Comparison of ENCODE assay signal across 8 cellular contexts in the genomic region with DNA sequence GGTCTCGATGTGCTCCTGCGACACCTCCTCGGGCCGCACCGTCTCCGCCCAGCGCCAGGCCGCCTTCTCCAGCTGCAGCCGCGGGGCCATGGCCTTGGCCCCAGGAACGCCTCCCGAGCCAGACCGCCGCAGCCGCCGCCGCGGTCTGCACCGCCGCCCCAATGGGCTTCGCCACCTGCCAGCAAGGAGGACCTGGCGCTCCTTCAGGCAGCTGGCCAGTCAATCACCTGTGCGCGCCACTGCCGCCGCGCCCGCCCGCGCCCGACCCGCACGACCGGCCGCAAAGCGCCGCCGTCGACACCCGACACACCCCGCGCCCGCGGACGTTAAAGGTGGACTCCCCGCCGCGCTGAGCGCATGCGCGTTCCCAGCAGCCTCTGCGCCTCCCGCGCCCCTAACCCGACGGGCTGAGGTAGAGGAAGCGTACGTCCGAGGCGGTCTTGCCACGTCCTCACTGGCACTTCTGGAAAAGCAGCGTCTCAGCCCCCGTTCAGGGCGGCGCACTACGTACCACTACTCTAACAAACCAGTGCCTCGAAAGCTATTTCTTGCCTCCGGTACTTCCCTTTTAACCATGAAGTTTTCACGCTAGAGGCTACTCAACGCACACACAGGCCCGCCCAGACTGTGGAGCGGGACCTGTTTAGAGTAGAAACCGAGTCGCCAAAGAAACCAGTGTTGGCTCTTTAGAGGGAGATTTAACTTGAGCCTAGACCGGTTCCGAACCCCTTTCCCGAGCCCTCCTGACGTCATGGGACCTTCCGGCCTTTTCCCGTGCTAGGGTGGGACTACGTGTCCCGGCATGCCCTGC. TPM values are rescaled to one million over a fixed set of nuclear protein-coding genes. Genes with fewer than 3 reads are reported as not detected.
A peak's percentile ranks its signal among the peaks of the same experiment; 100 is the strongest.
DNase-seq lines count a peak whose midpoint lies in the region; ATAC-seq, FAIRE-seq and TF ChIP-seq lines count a peak whose summit lies in the region.

A gene with protein sequence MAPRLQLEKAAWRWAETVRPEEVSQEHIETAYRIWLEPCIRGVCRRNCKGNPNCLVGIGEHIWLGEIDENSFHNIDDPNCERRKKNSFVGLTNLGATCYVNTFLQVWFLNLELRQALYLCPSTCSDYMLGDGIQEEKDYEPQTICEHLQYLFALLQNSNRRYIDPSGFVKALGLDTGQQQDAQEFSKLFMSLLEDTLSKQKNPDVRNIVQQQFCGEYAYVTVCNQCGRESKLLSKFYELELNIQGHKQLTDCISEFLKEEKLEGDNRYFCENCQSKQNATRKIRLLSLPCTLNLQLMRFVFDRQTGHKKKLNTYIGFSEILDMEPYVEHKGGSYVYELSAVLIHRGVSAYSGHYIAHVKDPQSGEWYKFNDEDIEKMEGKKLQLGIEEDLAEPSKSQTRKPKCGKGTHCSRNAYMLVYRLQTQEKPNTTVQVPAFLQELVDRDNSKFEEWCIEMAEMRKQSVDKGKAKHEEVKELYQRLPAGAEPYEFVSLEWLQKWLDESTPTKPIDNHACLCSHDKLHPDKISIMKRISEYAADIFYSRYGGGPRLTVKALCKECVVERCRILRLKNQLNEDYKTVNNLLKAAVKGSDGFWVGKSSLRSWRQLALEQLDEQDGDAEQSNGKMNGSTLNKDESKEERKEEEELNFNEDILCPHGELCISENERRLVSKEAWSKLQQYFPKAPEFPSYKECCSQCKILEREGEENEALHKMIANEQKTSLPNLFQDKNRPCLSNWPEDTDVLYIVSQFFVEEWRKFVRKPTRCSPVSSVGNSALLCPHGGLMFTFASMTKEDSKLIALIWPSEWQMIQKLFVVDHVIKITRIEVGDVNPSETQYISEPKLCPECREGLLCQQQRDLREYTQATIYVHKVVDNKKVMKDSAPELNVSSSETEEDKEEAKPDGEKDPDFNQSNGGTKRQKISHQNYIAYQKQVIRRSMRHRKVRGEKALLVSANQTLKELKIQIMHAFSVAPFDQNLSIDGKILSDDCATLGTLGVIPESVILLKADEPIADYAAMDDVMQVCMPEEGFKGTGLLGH (minus strand): TSS at position 282 of the 811 bp plus-strand sequence. CDS start 192 bp downstream, at position 90.

- peaks cover 0 to 2% of the 10 kb centered on the region in 2 donors for H3K27me3 Mint-ChIP-seq in T-cell

- peak within 1 kb of the TSS; percentile 81 for H2AFZ ChIP-seq in trophoblast cell (ENCODE audit: insufficient read depth, low read length, poor library complexity)

- WGBS in adipose tissue, 3 donors, result 0 to 1% (median 1%) methylated on average over 82 of the region's 82 CpGs
- WGBS in trophoblast cell (ENCODE audit: extremely low coverage, insufficient coverage, insufficient read length), result no CpG with 5 or more reads among the region's 82 CpGs
- 0 to 1% methylated on average over 25 to 70 of the region's 82 CpGs for WGBS in tibial nerve, 2 donors

- peak in 1 of 5 experiments; percentile 40 for TF ChIP-seq CTCF in tibial nerve (IDR thresholded peaks at IDR 0.05)

- peak; percentile 50 for ATAC-seq in HG02870 (IDR thresholded peaks at IDR 0.05; ENCODE audit: unreplicated experiment)
- peak; percentile 86 to 93 (median 90) for ATAC-seq in T-cell (replicated peaks in 1 of 4)

- H2BK5ac ChIP-seq in trophoblast cell (ENCODE audit: low read depth, low read length, poor library complexity), result peak within 1 kb of the TSS; percentile 97

- H3K79me2 ChIP-seq in trophoblast cell (ENCODE audit: control insufficient read depth, insufficient read depth, low read length, poor library complexity), result peaks cover 19% of the 10 kb centered on the region

- intact Hi-C loops in cardiac septum (cut with DNase I), result loop anchor here (5.0 to 10.0 kb wide), 2 partner anchors 154 to 538 kb away; a partner anchor contains a TSS

- peak; percentile 65 to 99 for TF ChIP-seq EP300 in tibial nerve (IDR thresholded peaks at IDR 0.05)

- peak within 1 kb of the TSS; percentile 86 for H3K18ac ChIP-seq in trophoblast cell (ENCODE audit: low read length)

- DNase-seq in GM12892 (ENCODE audit: insufficient read length) (peak; percentile 81), NCI-H146 (lab: John Stamatoyannopoulos, UW) (peak; percentile 92), T-cell (peak; percentile 93 to 98 (median 96)), cardiac septum (ENCODE audit: low spot score) (peak; percentile 99), trophoblast cell (peak; percentile 96 to 98), tibial nerve (ENCODE audit: low spot score in 2 of 2) (peak; percentile 92 to 96)

- peaks cover 13% of the 10 kb centered on the region for H3K79me1 ChIP-seq in trophoblast cell (ENCODE audit: low read length)

- H2BK12ac ChIP-seq in trophoblast cell (ENCODE audit: low read length), result no peak within 1 kb of the TSS

- H3K14ac ChIP-seq in trophoblast cell (ENCODE audit: low read length), result peak within 1 kb of the TSS; percentile 97

- peaks cover 33 to 37% (median 34%) of the 10 kb centered on the region in 3 donors for H3K4me1 Mint-ChIP-seq in T-cell

- H3K36me3 ChIP-seq in trophoblast cell (ENCODE audit: control insufficient read depth in 1 of 2, insufficient read depth in 2 of 2, low read length in 2 of 2), result no peaks in the 10 kb centered on the region
- no peaks in the 10 kb centered on the region for H3K36me3 ChIP-seq in tibial nerve

- peak within 1 kb of the TSS; percentile 89 for H3K4ac ChIP-seq in trophoblast cell (ENCODE audit: low read depth, low read length)

- H3K23ac ChIP-seq in trophoblast cell (ENCODE audit: low read length), result no peak within 1 kb of the TSS

- H2BK120ac ChIP-seq in trophoblast cell (ENCODE audit: insufficient read depth, low read length, poor library complexity), result peak within 1 kb of the TSS; percentile 97

- POLR2A ChIA-PET in T-cell (lab: Charles Lee), result interaction anchor here in 1 of 2 donors (1.1 to 1.6 kb wide), 3 partner anchors 10 to 257 kb away, joined by 4 to 5 read pairs (median 4); no protein-coding TSS in a partner anchor

- peak within 1 kb of the TSS; percentile 91 for H4K12ac ChIP-seq in trophoblast cell (ENCODE audit: low read depth, low read length)

- peak within 1 kb of the TSS; percentile 96 for H3K9ac ChIP-seq in trophoblast cell (ENCODE audit: low read length)

- H3K4me3 ChIP-seq in trophoblast cell (ENCODE audit: low read depth, low read length) (peak within 1 kb of the TSS; percentile 93), tibial nerve (peak within 1 kb of the TSS; percentile 91 to 99 (median 95))

- H3K4me3 Mint-ChIP-seq in T-cell, result peak within 1 kb of the TSS; percentile 97 to 99 (median 97)

- H4K8ac ChIP-seq in trophoblast cell (ENCODE audit: low read depth, low read length), result peak within 1 kb of the TSS; percentile 99

- peak within 1 kb of the TSS; percentile 84 for H2AK5ac ChIP-seq in trophoblast cell (ENCODE audit: low read length)

- H3K27ac ChIP-seq in adipose tissue (ENCODE audit: low read depth, low read length) (peak within 1 kb of the TSS; percentile 89), trophoblast cell (ENCODE audit: low read depth, low read length) (peak within 1 kb of the TSS; percentile 98), tibial nerve (peak within 1 kb of the TSS; percentile 99 to 100 (median 100))

- CTCF ChIA-PET in T-cell (lab: Charles Lee), result interaction anchor here in 1 of 2 donors (0.6 kb wide), 1 partner anchor 10 kb away, joined by 6 read pairs; no protein-coding TSS in a partner anchor

- H3K9me3 ChIP-seq in trophoblast cell (ENCODE audit: insufficient read depth, low read depth, low read length), result no peaks in the 10 kb centered on the region
- H3K9me3 ChIP-seq in tibial nerve, result no peaks in the 10 kb centered on the region

- peak; percentile 98 for FAIRE-seq in GM12892 (lab: Jason Lieb, UNC)

- TF ChIP-seq POLR2A in GM12892 (IDR thresholded peaks at IDR 0.05; ENCODE audit: low read depth, low read length), result peak; percentile 99
- peak; percentile 80 to 96 for TF ChIP-seq POLR2A in tibial nerve (IDR thresholded peaks at IDR 0.05)

- H3K4me1 ChIP-seq in trophoblast cell (ENCODE audit: control insufficient read depth in 1 of 2, insufficient read depth in 2 of 2, low read length in 2 of 2) (peaks cover 3 to 4% of the 10 kb centered on the region in 2 experiments), tibial nerve (peaks cover 5 to 35% (median 14%) of the 10 kb centered on the region in 4 donors)

- H3K27ac Mint-ChIP-seq in T-cell, result peak within 1 kb of the TSS; percentile 100

- peak within 1 kb of the TSS; percentile 85 for H3K4me2 ChIP-seq in trophoblast cell (ENCODE audit: low read length)

- peaks cover 3% of the 10 kb centered on the region for H3K36me3 Mint-ChIP-seq in T-cell

- no peaks in the 10 kb centered on the region for H3K9me3 Mint-ChIP-seq in T-cell

- peak within 1 kb of the TSS; percentile 99 for H4K91ac ChIP-seq in trophoblast cell (ENCODE audit: low read depth, low read length)

- H3K27me3 ChIP-seq in trophoblast cell (ENCODE audit: insufficient read depth, low read length) (no peaks in the 10 kb centered on the region), tibial nerve (no peaks in the 10 kb centered on the region)

RNA-seq across cellular contexts. Expression of the gene that starts here (rescaled TPM):
- polyA plus RNA-seq in GM12892 (2012; ENCODE audit: missing spikeins), result 76.5 TPM
- total RNA-seq in T-cell (10 to 100 TPM; 65.8 to 95.6 (median 77.5) TPM), cardiac septum (41.3 TPM), tibial nerve (10 to 100 TPM; 51.1 to 65.9 (median 58.7) TPM)
- polyA plus RNA-seq in adipose tissue, result 10 to 100 TPM; 13.0 to 20.5 (median 14.8) TPM
- polyA plus RNA-seq in trophoblast cell (2013), result 37.7 and 38.4 TPM in 2 replicates

Comparison
In these comparisons a context has a peak if more than half of its experiments do, and no peak if none do; other contexts are left out.
1. Peak in every context shown above with its lines: DNase-seq, ATAC-seq, H3K4me3 ChIP-seq and H3K27ac ChIP-seq.